ENCODE assay signal across 18 cellular contexts in genomic region chr13:30934381-30934780, GRCh38.
DNase-seq lines count a peak whose midpoint lies in the region; ATAC-seq, FAIRE-seq and TF ChIP-seq lines count a peak whose summit lies in the region.
"Had no signal": no experiment of that assay in that cellular context is flagged by ENCODE, and none has a peak within 500 bp of the region (broad histone marks: within the 10 kb centered on the region; RNA-seq: fewer than 3 reads in every experiment).

No MANE protein-coding gene starts in this region.

- H3K4me3 ChIP-seq in GM12865 (ENCODE audit: low read depth, low read length) (no peak overlapping the region), NB4 (ENCODE audit: low read depth, low read length) (no peak overlapping the region), choroid plexus epithelial cell (ENCODE audit: low read depth, low read length) (no peak overlapping the region)
- H3K4me3 ChIP-seq: BLaER1 treated with 17β-estradiol and CSF1 and Interleukin-3, amounts not matched to agents 10 nM and 100 nM; gastrocnemius medialis; ovary had no signal

- TF ChIP-seq CTCF in GM12865 (IDR thresholded peaks at IDR 0.05; ENCODE audit: insufficient read depth, low read depth, low read length, missing control alignments) (no peak), NB4 (IDR thresholded peaks at IDR 0.05; ENCODE audit: low read depth, low read length) (no peak), choroid plexus epithelial cell (conservative IDR thresholded peaks at IDR 0.05; ENCODE audit: low read depth, low read length) (peak; percentile 51), nephron progenitor cell (IDR thresholded peaks at IDR 0.05) (peak; percentile 29)

- peaks cover 11% of the 10 kb centered on the region for H3K9me3 Mint-ChIP-seq in nephron progenitor cell

- FAIRE-seq in HTR-8/SVneo (lab: Jason Lieb, UNC), result no peak
- FAIRE-seq: small intestine had no signal

- H3K27ac Mint-ChIP-seq in nephron progenitor cell, result no peak overlapping the region
- H3K27ac Mint-ChIP-seq: activated naive CD8-positive, alpha-beta T cell had no signal

- TF ChIP-seq POLR2A in NB4 (IDR thresholded peaks at IDR 0.05; ENCODE audit: extremely low read depth, insufficient read length), result no peak

- no peaks in the 10 kb centered on the region for H3K36me3 Mint-ChIP-seq in nephron progenitor cell (ENCODE audit: low read depth)
- H3K36me3 Mint-ChIP-seq: activated naive CD8-positive, alpha-beta T cell had no signal

- H3K4me1 Mint-ChIP-seq in nephron progenitor cell, result peaks cover 44% of the 10 kb centered on the region

- peak; percentile 9 for DNase-seq in GM12865 (ENCODE audit: low read depth)
- peak; percentile 5 for DNase-seq in NB4 (ENCODE audit: low read depth)
- peak; percentile 59 for DNase-seq in choroid plexus epithelial cell (ENCODE audit: low read depth)
- no peak for DNase-seq in nephron progenitor cell
- DNase-seq in EL, result no peak
- DNase-seq in HTR-8/SVneo (ENCODE audit: insufficient read length, low spot score), result no peak
- DNase-seq: activated CD4-positive, alpha-beta T cell treated with anti-CD3 and anti-CD28 coated beads for 4 hours; activated T-cell treated with anti-CD3 and anti-CD28 coated beads for 4 hours; DMS153; gastrocnemius medialis; NCI-H2029; ovary; small intestine; stimulated activated naive CD8-positive, alpha-beta T cell treated with anti-CD3 and anti-CD28 coated beads, Interleukin-15, Interleukin-2, amounts not matched to agents 100 U/mL and 50 U/mL, for 24 hours had no signal

- ATAC-seq in HG03354 (IDR thresholded peaks at IDR 0.05; ENCODE audit: poor library complexity, severe bottlenecking, unreplicated experiment), result no peak
- ATAC-seq in GM21619 (IDR thresholded peaks at IDR 0.05; ENCODE audit: unreplicated experiment), result no peak
- ATAC-seq: gastrocnemius medialis; stimulated activated naive CD8-positive, alpha-beta T cell treated with anti-CD3 and anti-CD28 coated beads, Interleukin-15, Interleukin-2, amounts not matched to agents 100 U/mL and 50 U/mL, for 24 hours had no signal

- H3K4me3 Mint-ChIP-seq in nephron progenitor cell, result no peak overlapping the region
- H3K4me3 Mint-ChIP-seq: activated naive CD8-positive, alpha-beta T cell had no signal

- H3K27me3 Mint-ChIP-seq in nephron progenitor cell (ENCODE audit: low read depth, poor library complexity), result peaks cover 13% of the 10 kb centered on the region

Comparison
In these comparisons a context has a peak if more than half of its experiments do, and no peak if none do; other contexts are left out.
1. DNase-seq: peak in GM12865 (single experiment), NB4 (single experiment) and choroid plexus epithelial cell (single experiment); none in nephron progenitor cell (single experiment), EL (single experiment) and HTR-8/SVneo (single experiment).
2. CTCF ChIP-seq: peak in choroid plexus epithelial cell (single experiment) and nephron progenitor cell (single experiment); none in GM12865 (single experiment) and NB4 (single experiment).